23 cellular contexts compared by ENCODE assay signal in genomic region chr3:56688191-56688590, GRCh38. TPM values are rescaled to one million over a fixed set of nuclear protein-coding genes. Genes with fewer than 3 reads are reported as not detected.
DNase-seq lines count a peak whose midpoint lies in the region; ATAC-seq and TF ChIP-seq lines count a peak whose summit lies in the region.
"Had no signal": no experiment of that assay in that cellular context is flagged by ENCODE, and none has a peak within 500 bp of the region (broad histone marks: within the 10 kb centered on the region; RNA-seq: fewer than 3 reads in every experiment).

No MANE protein-coding gene starts in this region.

- H3K4me3 Mint-ChIP-seq in activated T-helper 17 cell treated with anti-CD3 and anti-CD28 coated beads, Interleukin-2, amount 50 U/mL, for 72 hours, result no peak overlapping the region
- H3K4me3 Mint-ChIP-seq: activated CD4-positive, alpha-beta T cell treated with anti-CD3 and anti-CD28 coated beads, Interleukin-2, amount 10 ng/mL, durations not matched to agents 7 days and 5 days; nephron had no signal

- no peaks in the 10 kb centered on the region for H3K27me3 Mint-ChIP-seq in activated T-helper 17 cell treated with anti-CD3 and anti-CD28 coated beads, Interleukin-2, amount 50 U/mL, for 72 hours
- H3K27me3 Mint-ChIP-seq: activated CD4-positive, alpha-beta T cell treated with anti-CD3 and anti-CD28 coated beads, Interleukin-2, amount 10 ng/mL, durations not matched to agents 7 days and 5 days had no signal

- H3K27ac ChIP-seq in RWPE2 (ENCODE audit: poor library complexity, severe bottlenecking) (peak overlapping the region; percentile 2), upper lobe of left lung (no peak overlapping the region)
- H3K27ac ChIP-seq: brain microvascular endothelial cell, HL-60, KMS-11, prostate gland, SJSA1, uterus had no signal

- no peak overlapping the region for H3K27ac Mint-ChIP-seq in activated T-helper 17 cell treated with anti-CD3 and anti-CD28 coated beads, Interleukin-2, amount 50 U/mL, for 72 hours
- H3K27ac Mint-ChIP-seq: activated CD4-positive, alpha-beta T cell treated with anti-CD3 and anti-CD28 coated beads, Interleukin-2, amount 10 ng/mL, durations not matched to agents 7 days and 5 days; activated naive CD4-positive, alpha-beta T cell treated with anti-CD3 and anti-CD28 coated beads, Interleukin-2, amount 50 U/mL, for 72 hours; nephron had no signal

- H3K4me1 ChIP-seq in RWPE2 (ENCODE audit: insufficient read depth, poor library complexity, severe bottlenecking), result peaks cover 20% of the 10 kb centered on the region
- peaks cover 0 to 5% (median 4%) of the 10 kb centered on the region in 4 donors for H3K4me1 ChIP-seq in upper lobe of left lung
- H3K4me1 ChIP-seq: prostate gland, uterus had no signal

- H3K36me3 ChIP-seq in RWPE2 (ENCODE audit: low read depth), result 0 out of 2 replicates have a peak, but pooled peaks cover 3% of the 10 kb centered on the region
- H3K36me3 ChIP-seq in upper lobe of left lung, result no peaks in the 10 kb centered on the region
- H3K36me3 ChIP-seq: brain microvascular endothelial cell, prostate gland, SJSA1, uterus had no signal

- peaks cover 7% of the 10 kb centered on the region for H3K36me3 Mint-ChIP-seq in activated T-helper 17 cell treated with anti-CD3 and anti-CD28 coated beads, Interleukin-2, amount 50 U/mL, for 72 hours (ENCODE audit: low read depth)

- no peak for TF ChIP-seq POLR2A in upper lobe of left lung (IDR thresholded peaks at IDR 0.05)

- no peak overlapping the region for H3K4me3 ChIP-seq in RWPE2 (ENCODE audit: severe bottlenecking)
- H3K4me3 ChIP-seq in upper lobe of left lung, result no peak overlapping the region
- H3K4me3 ChIP-seq: lung, prostate gland, SJSA1, uterus had no signal

- 73 to 77% methylated on average over 1 of the region's 1 CpG for WGBS in upper lobe of left lung, 2 donors

- TF ChIP-seq CTCF in RWPE2 (IDR thresholded peaks at IDR 0.05; ENCODE audit: poor library complexity, severe bottlenecking) (no peak), upper lobe of left lung (IDR thresholded peaks at IDR 0.05) (no peak)

- H3K27me3 ChIP-seq in RWPE2 (ENCODE audit: insufficient read depth, poor library complexity, severe bottlenecking) (no peaks in the 10 kb centered on the region), upper lobe of left lung (no peaks in the 10 kb centered on the region)
- H3K27me3 ChIP-seq: brain microvascular endothelial cell, SJSA1, uterus had no signal

- no peak for DNase-seq in RWPE2 (ENCODE audit: low spot score)
- no peak for DNase-seq in A172 (ENCODE audit: low spot score)
- no peak for DNase-seq in stimulated activated CD4-positive, alpha-beta T cell treated with anti-CD3 and anti-CD28 coated beads, Interleukin-1b, Interleukin-23, amount 100 ng/mL, for 48 hours
- no peak for DNase-seq in upper lobe of left lung
- DNase-seq: activated CD4-positive, alpha-beta T cell treated with anti-CD3 and anti-CD28 coated beads, Interleukin-2, amount 10 ng/mL, durations not matched to agents 7 days and 5 days; brain microvascular endothelial cell; Calu3; erythroblast; NCI-H1436 treated with DMSO at 0.1 percent for 48 hours; NCI-H446 treated with DMSO at 0.1 percent for 48 hours; T1000; uterus had no signal

- TF ChIP-seq EP300 in upper lobe of left lung (IDR thresholded peaks at IDR 0.05), result no peak

- peak; percentile 49 for ATAC-seq in GM18498 (IDR thresholded peaks at IDR 0.05; ENCODE audit: unreplicated experiment)
- peak; percentile 47 for ATAC-seq in GM19463 (IDR thresholded peaks at IDR 0.05; ENCODE audit: unreplicated experiment)
- peak; percentile 71 for ATAC-seq in HG02973 (IDR thresholded peaks at IDR 0.05; ENCODE audit: unreplicated experiment)
- no peak for ATAC-seq in RWPE2 (ENCODE audit: low read depth)
- no peak for ATAC-seq in activated T-helper 17 cell treated with anti-CD3 and anti-CD28 coated beads, Interleukin-2, amount 50 U/mL, for 72 hours (replicated peaks)
- ATAC-seq in upper lobe of left lung (ENCODE audit: low FRiP score in 2 of 2), result no peak
- ATAC-seq: activated naive CD4-positive, alpha-beta T cell treated with anti-CD3 and anti-CD28 coated beads, Interleukin-2, amount 50 U/mL, for 72 hours had no signal

- H3K4me1 Mint-ChIP-seq in activated T-helper 17 cell treated with anti-CD3 and anti-CD28 coated beads, Interleukin-2, amount 50 U/mL, for 72 hours, result peaks cover 3% of the 10 kb centered on the region
- H3K4me1 Mint-ChIP-seq: nephron had no signal

- H3K9me3 Mint-ChIP-seq in activated T-helper 17 cell treated with anti-CD3 and anti-CD28 coated beads, Interleukin-2, amount 50 U/mL, for 72 hours, result no peaks in the 10 kb centered on the region

- peaks cover 2% of the 10 kb centered on the region for H3K9me3 ChIP-seq in RWPE2 (ENCODE audit: severe bottlenecking)
- peaks cover 0 to 4% (median 0%) of the 10 kb centered on the region in 4 donors for H3K9me3 ChIP-seq in upper lobe of left lung
- H3K9me3 ChIP-seq: prostate gland, uterus had no signal

RNA-seq across cellular contexts. Expression of gene TASOR, which starts 5.1 kb away (rescaled TPM):
- 10 to 100 TPM; 55.0 to 62.5 TPM for total RNA-seq in activated T-helper 17 cell treated with anti-CD3 and anti-CD28 coated beads, Interleukin-2, amount 50 U/mL, for 72 hours
- 64.3 and 78.6 TPM in 2 replicates for total RNA-seq in A172 (2014; rRNA removed; shearing (Covaris generic))
- total RNA-seq in upper lobe of left lung, result 100 to 1,000 TPM in 1 of 6 donors, 10 to 100 TPM in 5; 29.4 to 113 (median 54.9) TPM

Comparison
In these comparisons a context has a peak if more than half of its experiments do, and no peak if none do; other contexts are left out.
1. ATAC-seq: peak in GM18498 (single experiment), GM19463 (single experiment) and HG02973 (single experiment); none in RWPE2 (single experiment), activated T-helper 17 cell treated with anti-CD3 and anti-CD28 coated beads, Interleukin-2, amount 50 U/mL, for 72 hours (single experiment) and upper lobe of left lung (0 of 2).